11 cellular contexts compared by ENCODE assay signal in genomic region chr4:184782731-184783472, GRCh38. TPM values are rescaled to one million over a fixed set of nuclear protein-coding genes. Genes with fewer than 3 reads are reported as not detected.
A peak's percentile ranks its signal among the peaks of the same experiment; 100 is the strongest.
DNase-seq lines count a peak whose midpoint lies in the region; ATAC-seq lines count a peak whose summit lies in the region.
"Had no signal": no experiment of that assay in that cellular context is flagged by ENCODE, and none has a peak within 500 bp of the region (broad histone marks: within the 10 kb centered on the region; RNA-seq: fewer than 3 reads in every experiment).

No MANE protein-coding gene starts in this region.

- ATAC-seq in HG03378 (IDR thresholded peaks at IDR 0.05; ENCODE audit: unreplicated experiment): peak; percentile 46
- peak; percentile 15 for ATAC-seq in esophagus mucosa
- peak; percentile 53 for ATAC-seq in stimulated activated memory B cell treated with anti-CD40 and anti-IgM and Interleukin-4, amounts not matched to agents 10 μg/mL and 1 μg/mL and 100 μg/mL, for 72 hours

- peaks cover 16% of the 10 kb centered on the region for H3K4me1 Mint-ChIP-seq in activated naive CD4-positive, alpha-beta T cell treated with anti-CD3 and anti-CD28 coated beads for 36 hours (ENCODE audit: low read depth)
- peaks cover 22% of the 10 kb centered on the region for H3K4me1 Mint-ChIP-seq in stimulated activated memory B cell treated with anti-CD40 and anti-IgM and Interleukin-4, amounts not matched to agents 10 μg/mL and 1 μg/mL and 100 μg/mL, for 72 hours

- intact Hi-C loops in activated naive CD4-positive, alpha-beta T cell treated with anti-CD3 and anti-CD28 coated beads for 36 hours (cut with micrococcal nuclease): no loop called here

- DNase-seq in activated naive CD4-positive, alpha-beta T cell treated with anti-CD3 and anti-CD28 coated beads for 36 hours: peak; percentile 11
- DNase-seq in activated naive CD4-positive, alpha-beta T cell treated with anti-CD3 and anti-CD28 coated beads, Interleukin-2, amount 50 U/mL, for 16 hours: no peak
- DNase-seq in ecto neural progenitor cell (ENCODE audit: low spot score) (no peak), occipital lobe (lab: John Stamatoyannopoulos, UW) (no peak), NCI-H2171 (lab: John Stamatoyannopoulos, UW) (no peak)
- DNase-seq: activated CD4-positive, alpha-beta T cell treated with anti-CD3 and anti-CD28 coated beads, Interleukin-2, amount 10 ng/mL, durations not matched to agents 24 days and 14 days; foreskin melanocyte; GF-D8 had no signal

- no peaks in the 10 kb centered on the region for H3K27me3 Mint-ChIP-seq in activated naive CD4-positive, alpha-beta T cell treated with anti-CD3 and anti-CD28 coated beads for 36 hours (ENCODE audit: low read depth)
- H3K27me3 Mint-ChIP-seq in stimulated activated memory B cell treated with anti-CD40 and anti-IgM and Interleukin-4, amounts not matched to agents 10 μg/mL and 1 μg/mL and 100 μg/mL, for 72 hours: no peaks in the 10 kb centered on the region
- H3K27me3 Mint-ChIP-seq: activated CD4-positive, alpha-beta T cell treated with anti-CD3 and anti-CD28 coated beads, Interleukin-2, amount 10 ng/mL, durations not matched to agents 24 days and 14 days had no signal

- no peak overlapping the region for H3K4me3 Mint-ChIP-seq in activated naive CD4-positive, alpha-beta T cell treated with anti-CD3 and anti-CD28 coated beads for 36 hours
- H3K4me3 Mint-ChIP-seq in stimulated activated memory B cell treated with anti-CD40 and anti-IgM and Interleukin-4, amounts not matched to agents 10 μg/mL and 1 μg/mL and 100 μg/mL, for 72 hours: peak overlapping the region; percentile 45
- H3K4me3 Mint-ChIP-seq: activated CD4-positive, alpha-beta T cell treated with anti-CD3 and anti-CD28 coated beads, Interleukin-2, amount 10 ng/mL, durations not matched to agents 24 days and 14 days had no signal

- CTCF ChIA-PET in activated naive CD4-positive, alpha-beta T cell treated with anti-CD3 and anti-CD28 coated beads for 36 hours (lab: Charles Lee): interaction anchor here (1.1 to 2.3 kb wide), 2 partner anchors 10 to 124 kb away, joined by 4 to 11 read pairs; no protein-coding TSS in a partner anchor

- H3K36me3 Mint-ChIP-seq in activated naive CD4-positive, alpha-beta T cell treated with anti-CD3 and anti-CD28 coated beads for 36 hours (ENCODE audit: low read depth): peaks cover 34% of the 10 kb centered on the region
- H3K36me3 Mint-ChIP-seq in stimulated activated memory B cell treated with anti-CD40 and anti-IgM and Interleukin-4, amounts not matched to agents 10 μg/mL and 1 μg/mL and 100 μg/mL, for 72 hours: peaks cover 62% of the 10 kb centered on the region

- no peak overlapping the region for H3K27ac Mint-ChIP-seq in activated naive CD4-positive, alpha-beta T cell treated with anti-CD3 and anti-CD28 coated beads for 36 hours
- peak overlapping the region; percentile 53 for H3K27ac Mint-ChIP-seq in stimulated activated memory B cell treated with anti-CD40 and anti-IgM and Interleukin-4, amounts not matched to agents 10 μg/mL and 1 μg/mL and 100 μg/mL, for 72 hours
- H3K27ac Mint-ChIP-seq: activated CD4-positive, alpha-beta T cell treated with anti-CD3 and anti-CD28 coated beads, Interleukin-2, amount 10 ng/mL, durations not matched to agents 24 days and 14 days had no signal

- H3K9me3 Mint-ChIP-seq in activated naive CD4-positive, alpha-beta T cell treated with anti-CD3 and anti-CD28 coated beads for 36 hours: peaks cover 4% of the 10 kb centered on the region
- H3K9me3 Mint-ChIP-seq in stimulated activated memory B cell treated with anti-CD40 and anti-IgM and Interleukin-4, amounts not matched to agents 10 μg/mL and 1 μg/mL and 100 μg/mL, for 72 hours: no peaks in the 10 kb centered on the region

RNA-seq across cellular contexts. Expression of gene ACSL1, which starts 42.9 kb away (rescaled TPM):
- total RNA-seq in activated naive CD4-positive, alpha-beta T cell treated with anti-CD3 and anti-CD28 coated beads for 36 hours: 10 to 100 TPM; 29.8 to 31.9 TPM
- total RNA-seq in esophagus mucosa: 74.3 TPM
- 31.4 TPM for total RNA-seq in occipital lobe

RNA-seq across cellular contexts. Expression of gene CENPU, which starts 49.0 kb away (rescaled TPM):
- total RNA-seq in activated naive CD4-positive, alpha-beta T cell treated with anti-CD3 and anti-CD28 coated beads for 36 hours: 10 to 100 TPM; 78.7 to 91.5 TPM
- total RNA-seq in esophagus mucosa (16.5 TPM), occipital lobe (3.6 TPM)
